In the genomic region with DNA sequence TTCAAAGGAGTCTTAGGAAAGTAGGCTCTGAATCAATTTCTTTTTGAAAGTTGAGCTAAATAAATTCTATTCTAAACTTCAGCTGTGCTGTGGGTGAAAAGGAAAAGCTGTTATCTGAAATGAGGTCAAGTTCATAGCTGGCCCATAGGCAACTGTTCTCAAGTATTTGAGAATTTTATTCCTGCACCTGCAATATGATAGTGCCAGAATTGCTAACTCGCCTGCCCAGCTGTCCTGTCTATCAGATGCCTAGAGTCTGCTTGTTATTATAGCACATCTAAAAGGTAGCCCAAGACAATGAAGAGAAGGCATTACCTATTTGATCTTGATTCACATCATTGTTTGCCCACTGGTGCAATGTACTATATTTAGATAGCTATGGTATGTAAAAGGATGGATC, we compare ENCODE assay signal across 28 cellular contexts.
DNase-seq lines count a peak whose midpoint lies in the region; ATAC-seq and TF ChIP-seq lines count a peak whose summit lies in the region.
"Had no signal": no experiment of that assay in that cellular context is flagged by ENCODE, and none has a peak within 500 bp of the region (broad histone marks: within the 10 kb centered on the region; RNA-seq: fewer than 3 reads in every experiment).

No MANE protein-coding gene starts in this region.

- H3K4me2 ChIP-seq in KMS-11, result peak overlapping the region; percentile 21; the same call in 1 of the 2 replicates
- H3K4me2 ChIP-seq: PC-9 had no signal

- no peaks in the 10 kb centered on the region for H3K27me3 Mint-ChIP-seq in nephron (ENCODE audit: low read depth)
- H3K27me3 Mint-ChIP-seq: activated CD4-positive, alpha-beta memory T cell treated with anti-CD3 and anti-CD28 coated beads for 36 hours; activated naive CD4-positive, alpha-beta T cell treated with anti-CD3 and anti-CD28 coated beads, Interleukin-2, amount 10 ng/mL, durations not matched to agents 7 days and 5 days; brain; CD4-positive, alpha-beta T cell; stimulated activated naive CD8-positive, alpha-beta T cell treated with anti-CD3 and anti-CD28 coated beads, Interleukin-15, amount 100 ng/mL, for 72 hours had no signal

- no peaks in the 10 kb centered on the region for H3K9me3 Mint-ChIP-seq in nephron
- H3K9me3 Mint-ChIP-seq: activated CD4-positive, alpha-beta memory T cell treated with anti-CD3 and anti-CD28 coated beads for 36 hours; activated naive CD4-positive, alpha-beta T cell treated with anti-CD3 and anti-CD28 coated beads, Interleukin-2, amount 10 ng/mL, durations not matched to agents 7 days and 5 days; brain; CD4-positive, alpha-beta T cell; neural crest cell; stimulated activated naive CD8-positive, alpha-beta T cell treated with anti-CD3 and anti-CD28 coated beads, Interleukin-15, amount 100 ng/mL, for 72 hours; T-helper 1 cell treated with Interleukin-12 subunit alpha and Interleukin-12 subunit beta and Interleukin-4 antibody, amounts not matched to agents 30 μg/mL and 1 μg/mL, for 36 hours had no signal

- intact Hi-C loops in mucosa of descending colon (cut with DNase I, micrococcal nuclease), result no loop called here

- H3K27ac ChIP-seq in KMS-11, result no peak overlapping the region
- peak overlapping the region; percentile 65 for H3K27ac ChIP-seq in caudate nucleus (ENCODE audit: low read depth, low read length)
- H3K27ac ChIP-seq: epithelial cell of prostate, pancreas, PC-9, thyroid gland, uterus had no signal

- peak; percentile 7 for DNase-seq in Ammon's horn (ENCODE audit: low spot score)
- DNase-seq in caudate nucleus (lab: John Stamatoyannopoulos, UW), result peak in 1 of 61 donors; percentile 35
- DNase-seq in mucosa of descending colon, result no peak
- DNase-seq in COLO829 (ENCODE audit: low spot score), result no peak
- DNase-seq in MG63, result no peak
- DNase-seq in stimulated activated CD4-positive, alpha-beta T cell treated with anti-CD3 and anti-CD28 coated beads, Interleukin-2, amount 100 ng/mL, for 48 hours, result no peak
- DNase-seq: activated CD4-positive, alpha-beta memory T cell treated with anti-CD3 and anti-CD28 coated beads for 36 hours; activated naive CD4-positive, alpha-beta T cell treated with anti-CD3 and anti-CD28 coated beads, Interleukin-2, amount 10 ng/mL, durations not matched to agents 7 days and 5 days; CD4-positive, alpha-beta T cell; effector CD8-positive, alpha-beta T cell; left cardiac atrium; mammary epithelial cell; NCI-H1436 treated with DMSO at 0.1 percent for 48 hours; pancreas; PC-9; right cardiac atrium; stimulated activated naive CD8-positive, alpha-beta T cell treated with anti-CD3 and anti-CD28 coated beads, Interleukin-15, amount 100 ng/mL, for 72 hours; thyroid gland; uterus had no signal

- H3K9me3 ChIP-seq in mucosa of descending colon (no peaks in the 10 kb centered on the region), MG63 (no peaks in the 10 kb centered on the region)
- H3K9me3 ChIP-seq: HAP-1, pancreas, thyroid gland, uterus had no signal

- H3K4me1 Mint-ChIP-seq in nephron, result peaks cover 31% of the 10 kb centered on the region
- H3K4me1 Mint-ChIP-seq: activated naive CD4-positive, alpha-beta T cell treated with anti-CD3 and anti-CD28 coated beads, Interleukin-2, amount 10 ng/mL, durations not matched to agents 7 days and 5 days; neural crest cell; stimulated activated naive CD8-positive, alpha-beta T cell treated with anti-CD3 and anti-CD28 coated beads, Interleukin-15, amount 100 ng/mL, for 72 hours had no signal

- H3K27ac Mint-ChIP-seq in nephron, result peak overlapping the region; percentile 32 to 75 (median 36)
- H3K27ac Mint-ChIP-seq: activated CD4-positive, alpha-beta memory T cell treated with anti-CD3 and anti-CD28 coated beads for 36 hours; activated naive CD4-positive, alpha-beta T cell treated with anti-CD3 and anti-CD28 coated beads, Interleukin-2, amount 10 ng/mL, durations not matched to agents 7 days and 5 days; CD4-positive, alpha-beta T cell; stimulated activated naive CD8-positive, alpha-beta T cell treated with anti-CD3 and anti-CD28 coated beads, Interleukin-15, amount 100 ng/mL, for 72 hours; T-helper 1 cell treated with Interleukin-12 subunit alpha and Interleukin-12 subunit beta and Interleukin-4 antibody, amounts not matched to agents 30 μg/mL and 1 μg/mL, for 36 hours had no signal

- peak overlapping the region in 1 of 3 experiments; percentile 2 for H3K4me3 Mint-ChIP-seq in nephron
- H3K4me3 Mint-ChIP-seq: activated CD4-positive, alpha-beta memory T cell treated with anti-CD3 and anti-CD28 coated beads for 36 hours; activated naive CD4-positive, alpha-beta T cell treated with anti-CD3 and anti-CD28 coated beads, Interleukin-2, amount 10 ng/mL, durations not matched to agents 7 days and 5 days; brain; CD4-positive, alpha-beta T cell; neural crest cell; stimulated activated naive CD8-positive, alpha-beta T cell treated with anti-CD3 and anti-CD28 coated beads, Interleukin-15, amount 100 ng/mL, for 72 hours; T-helper 1 cell treated with Interleukin-12 subunit alpha and Interleukin-12 subunit beta and Interleukin-4 antibody, amounts not matched to agents 30 μg/mL and 1 μg/mL, for 36 hours had no signal

- H3K4me3 ChIP-seq in KMS-11 (IDR thresholded peaks at IDR 0.05; ENCODE audit: insufficient read depth, low read depth, low read length), result no peak overlapping the region
- no peak overlapping the region for H3K4me3 ChIP-seq in mucosa of descending colon
- H3K4me3 ChIP-seq in MG63, result no peak overlapping the region
- H3K4me3 ChIP-seq: HAP-1, pancreas, PC-9, thyroid gland, uterus had no signal

- H4K20me1 ChIP-seq in KMS-11 (ENCODE audit: insufficient read depth), result no peaks in the 10 kb centered on the region

- no peak overlapping the region for H3K9ac ChIP-seq in KMS-11

- no peak for TF ChIP-seq CTCF in KMS-11 (conservative IDR thresholded peaks at IDR 0.05; ENCODE audit: low read depth, low read length)
- no peak for TF ChIP-seq CTCF in nephron (IDR thresholded peaks at IDR 0.05; ENCODE audit: unreplicated experiment in 3 of 3)
- TF ChIP-seq CTCF in mucosa of descending colon (IDR thresholded peaks at IDR 0.05), result no peak

- H3K27me3 ChIP-seq in KMS-11 (ENCODE audit: insufficient read depth, low read depth) (no peaks in the 10 kb centered on the region), MG63 (no peaks in the 10 kb centered on the region)
- H3K27me3 ChIP-seq: pancreas, thyroid gland, uterus had no signal

- H2AFZ ChIP-seq in KMS-11 (ENCODE audit: low read depth), result no peak overlapping the region
- H2AFZ ChIP-seq: PC-9 had no signal

- H3K36me3 Mint-ChIP-seq in nephron (ENCODE audit: low read depth), result no peaks in the 10 kb centered on the region
- H3K36me3 Mint-ChIP-seq: activated CD4-positive, alpha-beta memory T cell treated with anti-CD3 and anti-CD28 coated beads for 36 hours; activated naive CD4-positive, alpha-beta T cell treated with anti-CD3 and anti-CD28 coated beads, Interleukin-2, amount 10 ng/mL, durations not matched to agents 7 days and 5 days; brain had no signal

- H3K79me2 ChIP-seq in KMS-11 (ENCODE audit: insufficient read depth, low read depth), result no peaks in the 10 kb centered on the region

- H3K4me1 ChIP-seq in KMS-11 (ENCODE audit: low read depth, poor library complexity, severe bottlenecking), result peaks cover 27% of the 10 kb centered on the region
- H3K4me1 ChIP-seq in mucosa of descending colon (ENCODE audit: low read depth), result no peaks in the 10 kb centered on the region
- H3K4me1 ChIP-seq: HAP-1, pancreas, thyroid gland, uterus had no signal

- no peak for ATAC-seq in mucosa of descending colon
- ATAC-seq: activated CD4-positive, CD25-positive, alpha-beta regulatory T cell treated with anti-CD3 and anti-CD28 coated beads, Interleukin-2, amount 50 U/mL, for 24 hours; SK-N-SH treated with all-trans-retinoic acid at 6 μM for 48 hours; stimulated activated naive CD8-positive, alpha-beta T cell treated with anti-CD3 and anti-CD28 coated beads, Interleukin-15, amount 100 ng/mL, for 72 hours had no signal

- H3K36me3 ChIP-seq in KMS-11 (ENCODE audit: insufficient read depth) (no peaks in the 10 kb centered on the region), mucosa of descending colon (ENCODE audit: low read depth) (no peaks in the 10 kb centered on the region), MG63 (no peaks in the 10 kb centered on the region)
- H3K36me3 ChIP-seq: HAP-1, pancreas, thyroid gland, uterus had no signal
